ENCODE assay signal across 8 cellular contexts in genomic region chr7:129210256-129210988, GRCh38.
DNase-seq lines count a peak whose midpoint lies in the region; ATAC-seq and TF ChIP-seq lines count a peak whose summit lies in the region.

No MANE protein-coding gene starts in this region.

- peak; percentile 84 for TF ChIP-seq CTCF in cardiac fibroblast (IDR thresholded peaks at IDR 0.05; ENCODE audit: low read depth, low read length)

- H3K4me3 ChIP-seq in cardiac fibroblast (replicated peaks in 1 of 2; ENCODE audit: low read depth in 2 of 2, low read length in 2 of 2): no peak overlapping the region

- peak; percentile 70 for ATAC-seq in GM19035 (IDR thresholded peaks at IDR 0.05; ENCODE audit: unreplicated experiment)
- peak; percentile 67 to 73 for ATAC-seq in activated CD4-positive, CD25-positive, alpha-beta regulatory T cell treated with anti-CD3 and anti-CD28 coated beads, Interleukin-2, amount 50 U/mL, for 24 hours

- DNase-seq in AG20443 (ENCODE audit: low spot score) (peak; percentile 90), NCI-H1092 (lab: John Stamatoyannopoulos, UW) (peak; percentile 77), cardiac fibroblast (ENCODE audit: low read depth in 2 of 2) (peak; percentile 69 to 71), left kidney (ENCODE audit: low read depth, low spot score) (peak; percentile 78), amniotic stem cell (lab: John Stamatoyannopoulos, UW) (no peak)
- DNase-seq in stimulated activated CD4-positive, alpha-beta T cell treated with anti-CD3 and anti-CD28 coated beads, Interleukin-4, amount 100 ng/mL, for 48 hours (ENCODE audit: low read depth in 2 of 2): peak; percentile 62 to 78
